28 cellular contexts compared by ENCODE assay signal in genomic region chr22:22891139-22891621, GRCh38. TPM values are rescaled to one million over a fixed set of nuclear protein-coding genes. Genes with fewer than 3 reads are reported as not detected.
"Had no signal": no experiment of that assay in that cellular context is flagged by ENCODE, and none has a peak within 500 bp of the region (broad histone marks: within the 10 kb centered on the region; RNA-seq: fewer than 3 reads in every experiment).

No MANE protein-coding gene starts in this region.

- H3K4me1 ChIP-seq: colonic mucosa, esophagus squamous epithelium, gastrocnemius medialis, thyroid gland, upper lobe of right lung had no signal

- H3K4me1 Mint-ChIP-seq: activated naive CD8-positive, alpha-beta T cell treated with anti-CD3 and anti-CD28 coated beads, Interleukin-2, amount 10 ng/mL, durations not matched to agents 7 days and 5 days; mesothelial cell of epicardium had no signal

- H3K36me3 ChIP-seq: colonic mucosa, esophagus squamous epithelium, gastrocnemius medialis, thyroid gland, upper lobe of right lung had no signal

- H3K27ac Mint-ChIP-seq: activated naive CD4-positive, alpha-beta T cell treated with anti-CD3 and anti-CD28 coated beads for 36 hours; activated naive CD8-positive, alpha-beta T cell treated with anti-CD3 and anti-CD28 coated beads, Interleukin-2, amount 10 ng/mL, durations not matched to agents 7 days and 5 days; activated T-cell treated with anti-CD3 and anti-CD28 coated beads, Interleukin-2, amount 50 U/mL, for 72 hours; effector memory CD8-positive, alpha-beta T cell; mesothelial cell of epicardium; natural killer cell; progenitor cell of endocrine pancreas; T-helper 2 cell treated with Interferon-gamma antibody and Interleukin-4, amounts not matched to agents 5 μg/mL and 100 μg/mL, for 36 hours had no signal

- H3K27me3 ChIP-seq: colonic mucosa, thyroid gland had no signal

- H3K4me3 Mint-ChIP-seq: activated naive CD4-positive, alpha-beta T cell treated with anti-CD3 and anti-CD28 coated beads for 36 hours; activated naive CD8-positive, alpha-beta T cell treated with anti-CD3 and anti-CD28 coated beads, Interleukin-2, amount 10 ng/mL, durations not matched to agents 7 days and 5 days; activated T-cell treated with anti-CD3 and anti-CD28 coated beads, Interleukin-2, amount 50 U/mL, for 72 hours; effector memory CD8-positive, alpha-beta T cell; mesothelial cell of epicardium; natural killer cell; T-helper 2 cell treated with Interferon-gamma antibody and Interleukin-4, amounts not matched to agents 5 μg/mL and 100 μg/mL, for 36 hours had no signal

- H3K9me3 ChIP-seq: colonic mucosa, esophagus squamous epithelium, gastrocnemius medialis, thyroid gland, upper lobe of right lung had no signal

- H3K36me3 Mint-ChIP-seq: activated naive CD8-positive, alpha-beta T cell treated with anti-CD3 and anti-CD28 coated beads, Interleukin-2, amount 10 ng/mL, durations not matched to agents 7 days and 5 days; mesothelial cell of epicardium; natural killer cell had no signal

- H3K4me3 ChIP-seq: colonic mucosa, dorsolateral prefrontal cortex, esophagus squamous epithelium, gastrocnemius medialis, thyroid gland, upper lobe of right lung had no signal

- DNase-seq: activated CD8-positive, alpha-beta memory T cell treated with anti-CD3 and anti-CD28 coated beads, Interleukin-2, amount 50 U/mL, for 48 hours; activated effector memory CD4-positive, alpha-beta T cell treated with Interleukin-2 at 50 U/mL for 16 hours; activated naive CD4-positive, alpha-beta T cell treated with anti-CD3 and anti-CD28 coated beads for 36 hours; activated naive CD8-positive, alpha-beta T cell treated with anti-CD3 and anti-CD28 coated beads, Interleukin-2, amount 10 ng/mL, durations not matched to agents 7 days and 5 days; activated T-cell treated with anti-CD3 and anti-CD28 coated beads, Interleukin-2, amount 50 U/mL, for 72 hours; amniotic stem cell; colonic mucosa; dorsolateral prefrontal cortex; effector memory CD8-positive, alpha-beta T cell; esophagus squamous epithelium; gastrocnemius medialis; hippocampal formation; left ventricle myocardium superior; mammary epithelial cell; natural killer cell; retina; stimulated activated CD4-positive, alpha-beta T cell treated with anti-CD3 and anti-CD28 coated beads, Interleukin-2, amount 100 ng/mL, for 48 hours; stimulated activated CD8-positive, alpha-beta memory T cell treated with anti-CD3 and anti-CD28 coated beads, Interleukin-4, amount 100 ng/mL, for 48 hours; stimulated activated naive CD4-positive, alpha-beta T cell treated with Interleukin-2 at 50 U/mL for 16 hours; substantia nigra; thyroid gland; upper lobe of right lung had no signal

- H3K9me3 Mint-ChIP-seq: activated naive CD4-positive, alpha-beta T cell treated with anti-CD3 and anti-CD28 coated beads for 36 hours; activated naive CD8-positive, alpha-beta T cell treated with anti-CD3 and anti-CD28 coated beads, Interleukin-2, amount 10 ng/mL, durations not matched to agents 7 days and 5 days; activated T-cell treated with anti-CD3 and anti-CD28 coated beads, Interleukin-2, amount 50 U/mL, for 72 hours; effector memory CD8-positive, alpha-beta T cell; natural killer cell; T-helper 2 cell treated with Interferon-gamma antibody and Interleukin-4, amounts not matched to agents 5 μg/mL and 100 μg/mL, for 36 hours had no signal

- ATAC-seq: activated T-cell treated with anti-CD3 and anti-CD28 coated beads, Interleukin-2, amount 50 U/mL, for 72 hours; effector memory CD8-positive, alpha-beta T cell; gastrocnemius medialis; left ventricle myocardium superior; natural killer cell; upper lobe of right lung had no signal

- H3K27ac ChIP-seq: colonic mucosa, dorsolateral prefrontal cortex, esophagus squamous epithelium, gastrocnemius medialis, thyroid gland, upper lobe of right lung had no signal

RNA-seq across cellular contexts. Expression of gene IGLL5, which starts 3.6 kb away (rescaled TPM):
- total RNA-seq: activated CD8-positive, alpha-beta memory T cell treated with anti-CD3 and anti-CD28 coated beads for 36 hours; activated naive CD4-positive, alpha-beta T cell treated with anti-CD3 and anti-CD28 coated beads for 36 hours; activated naive CD8-positive, alpha-beta T cell treated with anti-CD3 and anti-CD28 coated beads, Interleukin-2, amount 10 ng/mL, durations not matched to agents 7 days and 5 days; activated T-cell treated with anti-CD3 and anti-CD28 coated beads, Interleukin-2, amount 50 U/mL, for 72 hours; bronchial epithelial cell; mammary epithelial cell; mesothelial cell of epicardium; osteocyte; progenitor cell of endocrine pancreas had no signal
